7 cellular contexts compared by ENCODE assay signal in genomic region chr20:10427060-10427692, GRCh38. TPM values are rescaled to one million over a fixed set of nuclear protein-coding genes. Genes with fewer than 3 reads are reported as not detected.
DNase-seq lines count a peak whose midpoint lies in the region; ATAC-seq and TF ChIP-seq lines count a peak whose summit lies in the region.

No MANE protein-coding gene starts in this region.

- H3K9ac ChIP-seq in liver (ENCODE audit: low read depth in 1 of 2, low read length in 2 of 2): no peak overlapping the region

- H3K4me3 Mint-ChIP-seq in T-helper 17 cell: peak overlapping the region; percentile 21

- TF ChIP-seq CTCF in choroid plexus epithelial cell (conservative IDR thresholded peaks at IDR 0.05; ENCODE audit: low read depth, low read length): peak; percentile 95
- peak; percentile 69 for TF ChIP-seq CTCF in liver (IDR thresholded peaks at IDR 0.05; ENCODE audit: low read depth, low read length, missing input control)

- no peaks in the 10 kb centered on the region for H3K27me3 Mint-ChIP-seq in T-helper 17 cell

- 18% methylated on average over 3 of the region's 3 CpGs for WGBS in liver

- peaks cover 31% of the 10 kb centered on the region for H3K4me1 Mint-ChIP-seq in T-helper 17 cell

- DNase-seq in GM03348 (ENCODE audit: low spot score): peak; percentile 65
- peak; percentile 78 for DNase-seq in M059J (ENCODE audit: low read depth)
- DNase-seq in T-helper 17 cell: peak in 2 of 3 donors; percentile 15 to 25
- peak; percentile 88 for DNase-seq in choroid plexus epithelial cell (ENCODE audit: low read depth)
- DNase-seq in substantia nigra (lab: John Stamatoyannopoulos, UW): peak in 28 of 49 donors; percentile 1 to 64 (median 24)

- peaks cover 2% of the 10 kb centered on the region for H3K36me3 Mint-ChIP-seq in T-helper 17 cell (ENCODE audit: low read depth)

- no peaks in the 10 kb centered on the region for H3K9me3 ChIP-seq in T-helper 17 cell (ENCODE audit: control insufficient read depth, low read length, poor library complexity, severe bottlenecking)
- no peaks in the 10 kb centered on the region for H3K9me3 ChIP-seq in liver (ENCODE audit: control insufficient read depth in 4 of 4, low read length in 3 of 4)

- H3K27ac Mint-ChIP-seq in T-helper 17 cell: peak overlapping the region; percentile 54

- ATAC-seq in T-helper 17 cell (peak; percentile 56), HG03469 (IDR thresholded peaks at IDR 0.05; ENCODE audit: unreplicated experiment) (no peak)

- no peaks in the 10 kb centered on the region for H3K27me3 ChIP-seq in liver (ENCODE audit: control insufficient read depth in 4 of 4, insufficient read depth in 4 of 4, low read length in 3 of 4)

- TF ChIP-seq RAD21 in liver (IDR thresholded peaks at IDR 0.05): peak; percentile 84 to 88

- H3K36me3 ChIP-seq in liver (ENCODE audit: control insufficient read depth in 4 of 4, insufficient read depth in 3 of 4, low read depth in 1 of 4, low read length in 3 of 4): peaks cover 0 to 2% (median 0%) of the 10 kb centered on the region in 4 donors

- H3K4me1 ChIP-seq in liver (ENCODE audit: control insufficient read depth in 4 of 4, insufficient read depth in 4 of 4, low read length in 3 of 4): peaks cover 5 to 48% (median 27%) of the 10 kb centered on the region in 4 donors

- H3K4me3 ChIP-seq in choroid plexus epithelial cell (ENCODE audit: low read depth, low read length) (no peak overlapping the region), liver (ENCODE audit: low read depth in 1 of 3, low read length in 3 of 3) (no peak overlapping the region)

- no peak overlapping the region for H3K27ac ChIP-seq in liver (ENCODE audit: low read depth in 1 of 2, low read length in 2 of 2)
- no peak overlapping the region for H3K27ac ChIP-seq in substantia nigra (ENCODE audit: low read depth, low read length, poor library complexity, severe bottlenecking)

TF ChIP-seq in liver, 16 proteins besides CTCF, POLR2A, EP300 and RAD21:
- TF ChIP-seq JUND (IDR thresholded peaks at IDR 0.05): no peak
- no peak for TF ChIP-seq HNF4G (IDR thresholded peaks at IDR 0.05)

RNA-seq across cellular contexts. Expression of gene MKKS, which starts 6.8 kb away (rescaled TPM):
- 16.6 and 21.0 TPM in 2 replicates for total RNA-seq in M059J (2014; rRNA removed; shearing (Covaris generic))
- total RNA-seq in T-helper 17 cell (1 to 10 TPM; 4.7 to 5.0 TPM), liver (10 to 100 TPM in 1 of 2 donors, 1 to 10 TPM in 1; 8.3 to 19.1 TPM)
- polyA plus RNA-seq in liver: 10 to 100 TPM; 12.8 to 16.5 TPM

RNA-seq across cellular contexts. Expression of gene SLX4IP, which starts 7.9 kb away (rescaled TPM):
- 6.4 and 10.3 TPM in 2 replicates for total RNA-seq in M059J (2014; rRNA removed; shearing (Covaris generic))
- total RNA-seq in T-helper 17 cell (1 to 10 TPM; 4.0 to 4.6 TPM), liver (1 to 10 TPM; 3.1 to 3.4 TPM)
- 1 to 10 TPM; 1.1 to 2.4 TPM for polyA plus RNA-seq in liver

Comparison
In these comparisons a context has a peak if more than half of its experiments do, and no peak if none do; other contexts are left out.
1. DNase-seq: peak in every context shown above with its lines; median percentile 88 in choroid plexus epithelial cell; 78 in M059J; 65 in GM03348; 24 in substantia nigra; 20 in T-helper 17 cell.